Comparison of ENCODE assay signal across 8 cellular contexts in the genomic region with DNA sequence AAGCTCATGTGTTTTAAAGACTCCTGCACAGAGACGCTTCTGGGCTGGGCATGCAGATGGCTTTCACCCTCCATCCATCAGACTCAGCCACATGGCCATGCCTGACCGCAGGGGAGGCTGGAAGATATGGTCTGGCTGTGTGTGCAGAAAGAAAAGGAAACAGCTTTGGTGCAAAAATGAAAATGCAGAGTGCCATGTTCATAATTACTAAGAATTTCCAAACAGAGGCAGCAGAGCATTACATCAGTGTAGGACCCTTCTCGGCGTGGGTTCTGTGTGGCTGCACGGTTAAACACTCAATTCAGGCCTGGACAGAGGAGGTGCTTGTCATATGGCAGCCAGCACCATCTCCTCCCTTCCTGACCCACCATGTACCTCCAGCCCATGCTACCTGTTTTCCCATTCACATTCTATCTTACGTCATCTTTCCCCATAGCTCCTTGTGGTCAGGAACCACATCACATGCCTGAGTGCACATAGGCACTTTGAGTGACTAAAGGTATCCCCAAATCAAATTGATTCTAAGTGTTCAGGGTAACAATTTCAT.
A peak's percentile ranks its signal among the peaks of the same experiment; 100 is the strongest.
DNase-seq lines count a peak whose midpoint lies in the region; ATAC-seq and TF ChIP-seq lines count a peak whose summit lies in the region.

No MANE protein-coding gene starts in this region.

- ATAC-seq in GM19463 (IDR thresholded peaks at IDR 0.05; ENCODE audit: unreplicated experiment) (peak; percentile 47), HG03442 (IDR thresholded peaks at IDR 0.05; ENCODE audit: unreplicated experiment) (peak; percentile 35)
- peak; percentile 62 for ATAC-seq in activated T-helper 17 cell treated with anti-CD3 and anti-CD28 coated beads, Interleukin-2, amount 50 U/mL, for 72 hours (replicated peaks)

- H3K9me3 Mint-ChIP-seq in CD8-positive, alpha-beta memory T cell, result no peaks in the 10 kb centered on the region
- H3K9me3 Mint-ChIP-seq in activated T-helper 17 cell treated with anti-CD3 and anti-CD28 coated beads, Interleukin-2, amount 50 U/mL, for 72 hours, result no peaks in the 10 kb centered on the region

- 53 to 81% (median 77%) methylated on average over 6 of the region's 6 CpGs for WGBS in stomach, 5 donors

- intact Hi-C loops in stomach (cut with DNase I; ENCODE audit: low total_unique reads), result no loop called here

- CTCF ChIA-PET in CD8-positive, alpha-beta memory T cell (lab: Charles Lee), result interaction anchor here (0.8 to 2.2 kb wide), 6 partner anchors 13 to 914 kb away, joined by 3 to 6 read pairs (median 4); a partner anchor contains a TSS

- TF ChIP-seq CTCF in stomach (IDR thresholded peaks at IDR 0.05), result no peak

- H3K27ac ChIP-seq in CD8-positive, alpha-beta memory T cell (ENCODE audit: low read depth, low read length), result no peak overlapping the region
- H3K27ac ChIP-seq in stomach, result no peak overlapping the region

- H3K4me1 Mint-ChIP-seq in CD8-positive, alpha-beta memory T cell, result peaks cover 85 to 97% (median 89%) of the 10 kb centered on the region in 3 donors
- peaks cover 68% of the 10 kb centered on the region for H3K4me1 Mint-ChIP-seq in activated T-helper 17 cell treated with anti-CD3 and anti-CD28 coated beads, Interleukin-2, amount 50 U/mL, for 72 hours

- POLR2A ChIA-PET in CD8-positive, alpha-beta memory T cell (lab: Charles Lee), result interaction anchor here (1.0 kb wide), 1 partner anchor 201 kb away, joined by 4 read pairs; a partner anchor contains a TSS

- peaks cover 52% of the 10 kb centered on the region for H3K4me1 ChIP-seq in CD8-positive, alpha-beta memory T cell (ENCODE audit: insufficient read depth, low read length)
- peaks cover 16 to 54% (median 24%) of the 10 kb centered on the region in 4 donors for H3K4me1 ChIP-seq in stomach

- no peaks in the 10 kb centered on the region for H3K27me3 ChIP-seq in CD8-positive, alpha-beta memory T cell (ENCODE audit: insufficient read depth, low read length, poor library complexity, severe bottlenecking)
- H3K27me3 ChIP-seq in stomach, result no peaks in the 10 kb centered on the region

- H3K36me3 ChIP-seq in CD8-positive, alpha-beta memory T cell (ENCODE audit: insufficient read depth, low read length), result no peaks in the 10 kb centered on the region
- no peaks in the 10 kb centered on the region for H3K36me3 ChIP-seq in stomach

- no peak overlapping the region for H3K4me3 ChIP-seq in CD8-positive, alpha-beta memory T cell (ENCODE audit: low read length)
- H3K4me3 ChIP-seq in stomach, result no peak overlapping the region

- no peak for TF ChIP-seq EP300 in stomach (IDR thresholded peaks at IDR 0.05)

- H3K9me3 ChIP-seq in CD8-positive, alpha-beta memory T cell (ENCODE audit: low read length), result no peaks in the 10 kb centered on the region
- H3K9me3 ChIP-seq in stomach, result no peaks in the 10 kb centered on the region

- no peak for DNase-seq in CD8-positive, alpha-beta memory T cell
- DNase-seq in stomach, result no peak
- DNase-seq in AML-193 (lab: John Stamatoyannopoulos, UW), result no peak
- DNase-seq in medulla oblongata (ENCODE audit: extremely low spot score), result no peak
- DNase-seq in globus pallidus (ENCODE audit: low spot score), result no peak

- no peak for TF ChIP-seq POLR2A in stomach (IDR thresholded peaks at IDR 0.05)

- H3K4me3 Mint-ChIP-seq in CD8-positive, alpha-beta memory T cell, result peak overlapping the region; percentile 22 to 73 (median 34)
- peak overlapping the region; percentile 97 for H3K4me3 Mint-ChIP-seq in activated T-helper 17 cell treated with anti-CD3 and anti-CD28 coated beads, Interleukin-2, amount 50 U/mL, for 72 hours

- H3K36me3 Mint-ChIP-seq in CD8-positive, alpha-beta memory T cell, result no peaks in the 10 kb centered on the region
- H3K36me3 Mint-ChIP-seq in activated T-helper 17 cell treated with anti-CD3 and anti-CD28 coated beads, Interleukin-2, amount 50 U/mL, for 72 hours (ENCODE audit: low read depth), result peaks cover 75% of the 10 kb centered on the region

- H3K27ac Mint-ChIP-seq in CD8-positive, alpha-beta memory T cell, result peak overlapping the region; percentile 27 to 96 (median 90)
- H3K27ac Mint-ChIP-seq in activated T-helper 17 cell treated with anti-CD3 and anti-CD28 coated beads, Interleukin-2, amount 50 U/mL, for 72 hours, result peak overlapping the region; percentile 99

- no peaks in the 10 kb centered on the region for H3K27me3 Mint-ChIP-seq in CD8-positive, alpha-beta memory T cell
- H3K27me3 Mint-ChIP-seq in activated T-helper 17 cell treated with anti-CD3 and anti-CD28 coated beads, Interleukin-2, amount 50 U/mL, for 72 hours, result no peaks in the 10 kb centered on the region
